Comparison of ENCODE assay signal across 19 cellular contexts in the genomic region with DNA sequence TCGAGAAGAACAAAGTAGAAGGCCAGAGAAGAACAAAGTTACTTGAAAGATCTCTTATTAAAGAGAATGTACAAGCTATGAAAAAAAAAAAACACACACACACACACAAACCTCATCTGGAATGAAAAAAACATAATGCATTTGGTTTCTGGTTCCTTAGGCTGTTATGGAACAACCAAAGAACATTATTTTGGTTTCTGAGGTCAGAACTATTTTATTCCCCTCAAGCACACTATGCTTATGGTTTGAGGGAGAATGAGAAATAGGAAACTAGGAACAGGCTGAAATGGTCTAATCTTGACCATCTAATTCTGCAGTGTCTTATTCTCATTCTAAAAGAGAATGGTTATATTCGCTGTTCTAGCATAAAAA. TPM values are rescaled to one million over a fixed set of nuclear protein-coding genes. Genes with fewer than 3 reads are reported as not detected.
A peak's percentile ranks its signal among the peaks of the same experiment; 100 is the strongest.
DNase-seq lines count a peak whose midpoint lies in the region; ATAC-seq and TF ChIP-seq lines count a peak whose summit lies in the region.
"Had no signal": no experiment of that assay in that cellular context is flagged by ENCODE, and none has a peak within 500 bp of the region (broad histone marks: within the 10 kb centered on the region; RNA-seq: fewer than 3 reads in every experiment).

No MANE protein-coding gene starts in this region.

- no peak for ATAC-seq in natural killer cell

- TF ChIP-seq POLR2A in erythroblast (IDR thresholded peaks at IDR 0.05; ENCODE audit: low read length), result no peak

- POLR2A ChIA-PET in CD8-positive, alpha-beta memory T cell (lab: Charles Lee), result interaction anchor here (1.9 to 2.6 kb wide), 2 partner anchors 9 to 103 kb away, joined by 9 to 10 read pairs; a partner anchor contains a TSS

- peaks cover 74 to 92% (median 89%) of the 10 kb centered on the region in 3 donors for H3K4me1 Mint-ChIP-seq in CD8-positive, alpha-beta memory T cell
- H3K4me1 Mint-ChIP-seq in HFFc6 (ENCODE audit: low read depth), result peaks cover 99% of the 10 kb centered on the region
- H3K4me1 Mint-ChIP-seq in activated naive CD8-positive, alpha-beta T cell treated with anti-CD3 and anti-CD28 coated beads for 36 hours, result peaks cover 61% of the 10 kb centered on the region
- peaks cover 72 to 80% of the 10 kb centered on the region in 2 donors for H3K4me1 Mint-ChIP-seq in natural killer cell

- H3K4me3 ChIP-seq in CD8-positive, alpha-beta memory T cell (ENCODE audit: low read length), result no peak overlapping the region
- H3K4me3 ChIP-seq: thyroid gland had no signal

- no peaks in the 10 kb centered on the region for H3K27me3 ChIP-seq in CD8-positive, alpha-beta memory T cell (ENCODE audit: insufficient read depth, low read length, poor library complexity, severe bottlenecking)
- H3K27me3 ChIP-seq: thyroid gland had no signal

- H3K4me1 ChIP-seq in CD8-positive, alpha-beta memory T cell (ENCODE audit: insufficient read depth, low read length), result peaks cover 55% of the 10 kb centered on the region

- intact Hi-C loops in natural killer cell (cut with micrococcal nuclease), result loop anchor here (5.0 kb wide), 2 partner anchors 227 to 1727 kb away; a partner anchor contains a TSS

- peak overlapping the region in 4 of 7 donors; percentile 63 to 86 (median 78) for H3K4me3 Mint-ChIP-seq in CD8-positive, alpha-beta memory T cell
- H3K4me3 Mint-ChIP-seq in HFFc6 (no peak overlapping the region), natural killer cell (peak overlapping the region; percentile 55)
- no peak overlapping the region for H3K4me3 Mint-ChIP-seq in activated naive CD8-positive, alpha-beta T cell treated with anti-CD3 and anti-CD28 coated beads for 36 hours
- H3K4me3 Mint-ChIP-seq: activated naive CD4-positive, alpha-beta T cell treated with anti-CD3 and anti-CD28 coated beads for 36 hours had no signal

- CTCF ChIA-PET in CD8-positive, alpha-beta memory T cell (lab: Charles Lee), result interaction anchor here (0.8 to 5.7 kb wide), 4 partner anchors 8 to 128 kb away, joined by 3 to 34 read pairs (median 3); a partner anchor contains a TSS

- DNase-seq in CD8-positive, alpha-beta memory T cell, result no peak
- DNase-seq in HFFc6, result no peak
- DNase-seq in activated naive CD8-positive, alpha-beta T cell treated with anti-CD3 and anti-CD28 coated beads for 36 hours, result no peak
- DNase-seq in natural killer cell, result no peak
- DNase-seq in stimulated activated CD4-positive, alpha-beta T cell treated with anti-CD3 and anti-CD28 coated beads, Interleukin-4, amount 100 ng/mL, for 4 hours, result no peak
- no peak for DNase-seq in erythroblast (lab: John Stamatoyannopoulos, UW)
- DNase-seq in NCI-H146 treated with DMSO at 0.1 percent for 48 hours (lab: John Stamatoyannopoulos, UW; ENCODE audit: unreplicated experiment), result no peak
- DNase-seq: activated naive CD4-positive, alpha-beta T cell treated with anti-CD3 and anti-CD28 coated beads for 36 hours; aorta; dorsolateral prefrontal cortex; hippocampal formation; NCI-H1092 treated with DMSO at 0.1 percent for 48 hours; NCI-H2029; NCI-H2227 treated with DMSO at 0.1 percent for 48 hours; NCI-H82; Right ventricle myocardium superior; stimulated activated CD4-positive, alpha-beta T cell treated with anti-CD3 and anti-CD28 coated beads, Interleukin-2, amount 100 ng/mL, for 24 hours; stimulated activated naive CD4-positive, alpha-beta T cell treated with Interleukin-2 at 50 U/mL for 16 hours; thyroid gland had no signal

- no peak overlapping the region for H3K27ac ChIP-seq in CD8-positive, alpha-beta memory T cell (ENCODE audit: low read depth, low read length)

- H3K27me3 Mint-ChIP-seq in CD8-positive, alpha-beta memory T cell, result no peaks in the 10 kb centered on the region
- no peaks in the 10 kb centered on the region for H3K27me3 Mint-ChIP-seq in HFFc6 (ENCODE audit: insufficient read depth)
- peaks cover 62% of the 10 kb centered on the region for H3K27me3 Mint-ChIP-seq in activated naive CD8-positive, alpha-beta T cell treated with anti-CD3 and anti-CD28 coated beads for 36 hours
- H3K27me3 Mint-ChIP-seq in natural killer cell (ENCODE audit: low read depth in 2 of 2), result no peaks in the 10 kb centered on the region

- no peaks in the 10 kb centered on the region for H3K9me3 ChIP-seq in CD8-positive, alpha-beta memory T cell (ENCODE audit: low read length)
- H3K9me3 ChIP-seq: thyroid gland had no signal

- TF ChIP-seq CTCF in HFFc6 (IDR thresholded peaks at IDR 0.05) (no peak), natural killer cell (IDR thresholded peaks at IDR 0.05) (no peak)

- H3K9me3 Mint-ChIP-seq in CD8-positive, alpha-beta memory T cell, result no peaks in the 10 kb centered on the region
- H3K9me3 Mint-ChIP-seq in HFFc6, result no peaks in the 10 kb centered on the region
- no peaks in the 10 kb centered on the region for H3K9me3 Mint-ChIP-seq in activated naive CD8-positive, alpha-beta T cell treated with anti-CD3 and anti-CD28 coated beads for 36 hours
- H3K9me3 Mint-ChIP-seq in natural killer cell, result no peaks in the 10 kb centered on the region
- H3K9me3 Mint-ChIP-seq: activated naive CD4-positive, alpha-beta T cell treated with anti-CD3 and anti-CD28 coated beads for 36 hours had no signal

- H3K36me3 ChIP-seq in CD8-positive, alpha-beta memory T cell (ENCODE audit: insufficient read depth, low read length), result no peaks in the 10 kb centered on the region
- H3K36me3 ChIP-seq: thyroid gland had no signal

- peaks cover 7 to 25% (median 9%) of the 10 kb centered on the region in 3 donors for H3K36me3 Mint-ChIP-seq in CD8-positive, alpha-beta memory T cell
- H3K36me3 Mint-ChIP-seq in HFFc6 (ENCODE audit: low read depth), result peaks cover 61% of the 10 kb centered on the region
- peaks cover 3% of the 10 kb centered on the region for H3K36me3 Mint-ChIP-seq in activated naive CD8-positive, alpha-beta T cell treated with anti-CD3 and anti-CD28 coated beads for 36 hours
- peaks cover 10% of the 10 kb centered on the region for H3K36me3 Mint-ChIP-seq in natural killer cell

- H3K27ac Mint-ChIP-seq in CD8-positive, alpha-beta memory T cell, result peak overlapping the region; percentile 74 to 98 (median 92)
- H3K27ac Mint-ChIP-seq in HFFc6, result peak overlapping the region; percentile 53; the same call in 1 of the 2 replicates
- H3K27ac Mint-ChIP-seq in activated naive CD8-positive, alpha-beta T cell treated with anti-CD3 and anti-CD28 coated beads for 36 hours, result peak overlapping the region; percentile 59
- H3K27ac Mint-ChIP-seq in natural killer cell, result peak overlapping the region; percentile 98 to 99
- H3K27ac Mint-ChIP-seq: activated naive CD4-positive, alpha-beta T cell treated with anti-CD3 and anti-CD28 coated beads for 36 hours had no signal

RNA-seq across cellular contexts. Expression of a gene that starts 8.8 kb away (rescaled TPM):
- total RNA-seq in CD8-positive, alpha-beta memory T cell, result 10 to 100 TPM; 88.2 to 90.7 TPM
- polyA plus RNA-seq in CD8-positive, alpha-beta memory T cell, result 79.8 TPM
- total RNA-seq in HFFc6 (2021; fragmentation: NEBNext Ultra II Directional; extraction: Animal tissue kit (Norgen Biotek cat#: 25700)), result 10 to 100 TPM in 3 of 6 experiments, 1 to 10 TPM in 3; 8.4 to 12.3 (median 10.3) TPM
- 10 to 100 TPM; 13.1 to 13.4 TPM for total RNA-seq in activated naive CD8-positive, alpha-beta T cell treated with anti-CD3 and anti-CD28 coated beads for 36 hours
- total RNA-seq in natural killer cell, result 100 to 1,000 TPM; 165 to 180 (median 177) TPM

Comparison
In these comparisons a context has a peak if more than half of its experiments do, and no peak if none do; other contexts are left out.
1. H3K4me3 Mint-ChIP-seq: peak in CD8-positive, alpha-beta memory T cell (4 of 7) and natural killer cell (single experiment); none in HFFc6 (single experiment) and activated naive CD8-positive, alpha-beta T cell treated with anti-CD3 and anti-CD28 coated beads for 36 hours (single experiment).
2. RNA of a gene that starts 8.8 kb away (total RNA-seq): 165 to 180 TPM in natural killer cell and 88.2 to 90.7 TPM in CD8-positive, alpha-beta memory T cell; 13.1 to 13.4 TPM in activated naive CD8-positive, alpha-beta T cell treated with anti-CD3 and anti-CD28 coated beads for 36 hours and 8.4 to 12.3 TPM in HFFc6; every median in the first group is over 4 times any median in the second.
3. Peak in every context shown above with its lines, with median percentiles within 50 percentile points of each other: H3K27ac Mint-ChIP-seq.